ENCODE assay signal across 8 cellular contexts in genomic region chr6:41027799-41028617, GRCh38. TPM values are rescaled to one million over a fixed set of nuclear protein-coding genes. Genes with fewer than 3 reads are reported as not detected.
DNase-seq lines count a peak whose midpoint lies in the region; ATAC-seq lines count a peak whose summit lies in the region.

No MANE protein-coding gene starts in this region.

- H3K9me3 ChIP-seq in BLaER1 (no peaks in the 10 kb centered on the region), muscle layer of colon (ENCODE audit: low read length) (no peaks in the 10 kb centered on the region)

- H3K4me2 ChIP-seq in BLaER1: peak overlapping the region; percentile 97

- ATAC-seq in GM19043 (IDR thresholded peaks at IDR 0.05; ENCODE audit: low read depth, unreplicated experiment) (peak; percentile 82), HG03280 (IDR thresholded peaks at IDR 0.05; ENCODE audit: unreplicated experiment) (peak; percentile 82), esophagus mucosa (peak; percentile 90)

- H3K4me1 ChIP-seq in BLaER1 (peaks cover 42% of the 10 kb centered on the region), muscle layer of colon (ENCODE audit: insufficient read depth, low read length) (peaks cover 17% of the 10 kb centered on the region)

- H3K36me3 ChIP-seq in BLaER1 (peaks cover 14% of the 10 kb centered on the region; the same call in 1 of the 2 replicates), muscle layer of colon (ENCODE audit: insufficient read depth, low read length) (no peaks in the 10 kb centered on the region)

- H4K20me1 ChIP-seq in BLaER1: no peaks in the 10 kb centered on the region

- H3K4me3 ChIP-seq in BLaER1: peak overlapping the region; percentile 76
- H3K4me3 ChIP-seq in muscle layer of colon (ENCODE audit: low read depth in 1 of 2, low read length in 2 of 2): peak overlapping the region; percentile 28 to 69

- H3K9ac ChIP-seq in BLaER1 (peak overlapping the region; percentile 91), muscle layer of colon (ENCODE audit: low read length) (no peak overlapping the region)

- DNase-seq in NOMO-1 treated with dmso at 0.1 percent for 144 hours (lab: John Stamatoyannopoulos, UW; ENCODE audit: unreplicated experiment): peak; percentile 72
- DNase-seq in activated T-cell treated with anti-CD3 and anti-CD28 coated beads for 4 hours: peak; percentile 57
- peak; percentile 20 to 44 for DNase-seq in stimulated activated CD8-positive, alpha-beta memory T cell treated with anti-CD3 and anti-CD28 coated beads, Interleukin-4, amount 100 ng/mL, for 4 hours (ENCODE audit: low read depth in 2 of 2, low spot score in 1 of 2)

- peak overlapping the region; percentile 93 for H3K27ac ChIP-seq in BLaER1
- peak overlapping the region; percentile 39 for H3K27ac ChIP-seq in muscle layer of colon (ENCODE audit: low read depth, low read length)

- H3K27me3 ChIP-seq in BLaER1 (no peaks in the 10 kb centered on the region), muscle layer of colon (ENCODE audit: control insufficient read depth in 1 of 2, insufficient read depth in 2 of 2, low read length in 2 of 2) (no peaks in the 10 kb centered on the region)

RNA-seq across cellular contexts. Expression of gene UNC5CL, which starts 11.0 kb away (rescaled TPM):
- 0.56 TPM for total RNA-seq in esophagus mucosa

RNA-seq across cellular contexts. Expression of gene TSPO2, which starts 14.3 kb away (rescaled TPM):
- not detected for total RNA-seq in esophagus mucosa

RNA-seq across cellular contexts. Expression of gene APOBEC2, which starts 25.0 kb away (rescaled TPM):
- total RNA-seq in esophagus mucosa: not detected

RNA-seq across cellular contexts. Expression of gene OARD1, which starts 44.1 kb away (rescaled TPM):
- total RNA-seq in esophagus mucosa: 17.4 TPM

RNA-seq across cellular contexts. Expression of gene NFYA, which starts 44.8 kb away (rescaled TPM):
- total RNA-seq in esophagus mucosa: 9.6 TPM

Comparison
In these comparisons a context has a peak if more than half of its experiments do, and no peak if none do; other contexts are left out.
1. Peak in every context shown above with its lines: DNase-seq, ATAC-seq, H3K4me3 ChIP-seq and H3K27ac ChIP-seq.